Comparison of ENCODE assay signal across 11 cellular contexts in genomic region chr7:147952918-147953317, GRCh38.
"Had no signal": no experiment of that assay in that cellular context is flagged by ENCODE, and none has a peak within 500 bp of the region (broad histone marks: within the 10 kb centered on the region; RNA-seq: fewer than 3 reads in every experiment).

No MANE protein-coding gene starts in this region.

- H3K27ac ChIP-seq: GM23248 had no signal

- H3K36me3 ChIP-seq: HAP-1 had no signal

- DNase-seq: GM23248, GOT3, H7, H9, HCEC 1CT, HFFc6 had no signal

- ATAC-seq: GM23338, HCT116 had no signal

- H3K9me3 ChIP-seq: HAP-1 had no signal

- H3K9ac ChIP-seq: GM23248 had no signal

- H3K4me1 ChIP-seq: HAP-1 had no signal

- H3K4me2 ChIP-seq: GM23338 had no signal

- H3K4me3 ChIP-seq: GM23248, GM23338, HAP-1 had no signal

- H2AFZ ChIP-seq: GM23248, GM23338 had no signal

- FAIRE-seq: H1, H54 had no signal
